In the genomic region with DNA sequence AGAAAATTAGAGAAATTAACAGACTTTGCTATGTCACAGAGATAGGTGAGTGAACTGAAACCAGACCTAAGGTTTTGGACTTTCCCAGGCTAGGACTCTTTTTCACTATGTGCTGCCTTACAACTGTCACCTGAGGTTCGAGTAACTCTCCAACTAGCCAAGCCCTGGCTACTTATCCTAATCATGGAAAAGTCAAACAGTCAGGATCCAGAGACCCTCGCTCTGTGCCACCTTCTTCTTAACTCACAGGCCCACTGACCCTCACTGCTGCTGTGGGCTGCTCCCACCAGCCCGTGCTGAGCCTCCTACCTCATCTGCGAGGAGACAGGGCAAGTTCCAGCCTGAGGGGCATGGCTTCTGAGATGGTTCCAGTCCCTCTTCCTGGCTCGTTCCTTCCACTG, we compare ENCODE assay signal across 9 cellular contexts.
DNase-seq lines count a peak whose midpoint lies in the region; ATAC-seq and TF ChIP-seq lines count a peak whose summit lies in the region.
"Had no signal": no experiment of that assay in that cellular context is flagged by ENCODE, and none has a peak within 500 bp of the region (broad histone marks: within the 10 kb centered on the region; RNA-seq: fewer than 3 reads in every experiment).

No MANE protein-coding gene starts in this region.

- 95% methylated on average over 5 of the region's 5 CpGs for WGBS in thymus
- 82 to 95% methylated on average over 2 to 5 of the region's 5 CpGs for WGBS in gastroesophageal sphincter (ENCODE audit: low coverage in 1 of 2), 2 donors

- peak overlapping the region; percentile 85 for H3K27ac Mint-ChIP-seq in activated CD8-positive, alpha-beta memory T cell treated with anti-CD3 and anti-CD28 coated beads, Interleukin-2, amount 10 ng/mL, durations not matched to agents 7 days and 5 days
- H3K27ac Mint-ChIP-seq in effector memory CD8-positive, alpha-beta T cell: peak overlapping the region; percentile 98 to 99

- H3K4me3 ChIP-seq in KMS-11 (IDR thresholded peaks at IDR 0.05; ENCODE audit: insufficient read depth, low read depth, low read length) (no peak overlapping the region), thymus (ENCODE audit: low read length) (no peak overlapping the region), gastroesophageal sphincter (no peak overlapping the region)

- H3K9me3 ChIP-seq in thymus (ENCODE audit: control insufficient read depth) (no peaks in the 10 kb centered on the region), gastroesophageal sphincter (no peaks in the 10 kb centered on the region)

- no peak for TF ChIP-seq EP300 in gastroesophageal sphincter (IDR thresholded peaks at IDR 0.05)

- no peak for DNase-seq in activated CD8-positive, alpha-beta memory T cell treated with anti-CD3 and anti-CD28 coated beads, Interleukin-2, amount 10 ng/mL, durations not matched to agents 7 days and 5 days
- DNase-seq in activated CD8-positive, alpha-beta memory T cell treated with anti-CD3 and anti-CD28 coated beads for 24 hours: no peak
- no peak for DNase-seq in effector memory CD8-positive, alpha-beta T cell
- no peak for DNase-seq in RPMI8226
- DNase-seq in AG08396 (ENCODE audit: low spot score): no peak
- DNase-seq: kidney glomerular epithelial cell had no signal

- TF ChIP-seq CTCF in KMS-11 (conservative IDR thresholded peaks at IDR 0.05; ENCODE audit: low read depth, low read length) (no peak), gastroesophageal sphincter (IDR thresholded peaks at IDR 0.05) (no peak)

- peak overlapping the region; percentile 6; the same call in 1 of the 2 replicates for H3K4me2 ChIP-seq in KMS-11

- H4K20me1 ChIP-seq in KMS-11 (ENCODE audit: insufficient read depth): peaks cover 36% of the 10 kb centered on the region

- peaks cover 13% of the 10 kb centered on the region; the same call in 1 of the 2 replicates for H3K36me3 ChIP-seq in KMS-11 (ENCODE audit: insufficient read depth)
- no peaks in the 10 kb centered on the region for H3K36me3 ChIP-seq in thymus (ENCODE audit: control insufficient read depth, insufficient read depth)
- peaks cover 0 to 3% of the 10 kb centered on the region in 2 donors for H3K36me3 ChIP-seq in gastroesophageal sphincter

- H3K9ac ChIP-seq in KMS-11: no peak overlapping the region

- peaks cover 98% of the 10 kb centered on the region for H3K79me2 ChIP-seq in KMS-11 (ENCODE audit: insufficient read depth, low read depth)

- no peaks in the 10 kb centered on the region for H3K27me3 ChIP-seq in KMS-11 (ENCODE audit: insufficient read depth, low read depth)
- no peaks in the 10 kb centered on the region for H3K27me3 ChIP-seq in thymus (ENCODE audit: control insufficient read depth, insufficient read depth)
- H3K27me3 ChIP-seq in gastroesophageal sphincter: no peaks in the 10 kb centered on the region

- H3K27ac ChIP-seq in KMS-11: no peak overlapping the region; the same call in 1 of the 2 replicates
- peak overlapping the region; percentile 53 for H3K27ac ChIP-seq in thymus (ENCODE audit: low read depth)
- peak overlapping the region in 1 of 4 donors; percentile 7 for H3K27ac ChIP-seq in gastroesophageal sphincter

- peak; percentile 13 for ATAC-seq in activated CD8-positive, alpha-beta memory T cell treated with anti-CD3 and anti-CD28 coated beads, Interleukin-2, amount 10 ng/mL, durations not matched to agents 7 days and 5 days
- ATAC-seq in effector memory CD8-positive, alpha-beta T cell (replicated peaks): peak; percentile 18
- ATAC-seq in gastroesophageal sphincter: no peak

- H3K36me3 Mint-ChIP-seq in activated CD8-positive, alpha-beta memory T cell treated with anti-CD3 and anti-CD28 coated beads, Interleukin-2, amount 10 ng/mL, durations not matched to agents 7 days and 5 days: peaks cover 68% of the 10 kb centered on the region
- H3K36me3 Mint-ChIP-seq in effector memory CD8-positive, alpha-beta T cell (ENCODE audit: insufficient read depth): peaks cover 66% of the 10 kb centered on the region

- no peak overlapping the region for H2AFZ ChIP-seq in KMS-11 (ENCODE audit: low read depth)

- CTCF ChIA-PET in activated CD8-positive, alpha-beta memory T cell treated with anti-CD3 and anti-CD28 coated beads, Interleukin-2, amount 10 ng/mL, durations not matched to agents 7 days and 5 days (lab: Charles Lee): interaction anchor here (1.3 to 7.5 kb wide), 8 partner anchors 10 to 95 kb away, joined by 3 to 79 read pairs (median 4); no protein-coding TSS in a partner anchor

- no peaks in the 10 kb centered on the region for H3K9me3 Mint-ChIP-seq in activated CD8-positive, alpha-beta memory T cell treated with anti-CD3 and anti-CD28 coated beads, Interleukin-2, amount 10 ng/mL, durations not matched to agents 7 days and 5 days (ENCODE audit: low read depth)
- H3K9me3 Mint-ChIP-seq in effector memory CD8-positive, alpha-beta T cell: no peaks in the 10 kb centered on the region

- H3K4me1 Mint-ChIP-seq in activated CD8-positive, alpha-beta memory T cell treated with anti-CD3 and anti-CD28 coated beads, Interleukin-2, amount 10 ng/mL, durations not matched to agents 7 days and 5 days: peaks cover 81% of the 10 kb centered on the region
- peaks cover 67 to 78% of the 10 kb centered on the region in 2 donors for H3K4me1 Mint-ChIP-seq in effector memory CD8-positive, alpha-beta T cell (ENCODE audit: low read depth in 2 of 2)

- H3K4me3 Mint-ChIP-seq in activated CD8-positive, alpha-beta memory T cell treated with anti-CD3 and anti-CD28 coated beads, Interleukin-2, amount 10 ng/mL, durations not matched to agents 7 days and 5 days: peak overlapping the region; percentile 46
- peak overlapping the region; percentile 72 to 74 for H3K4me3 Mint-ChIP-seq in effector memory CD8-positive, alpha-beta T cell

- no peak for TF ChIP-seq POLR2A in gastroesophageal sphincter (IDR thresholded peaks at IDR 0.05)

- peaks cover 74% of the 10 kb centered on the region for H3K4me1 ChIP-seq in KMS-11 (ENCODE audit: low read depth, poor library complexity, severe bottlenecking)
- peaks cover 2% of the 10 kb centered on the region for H3K4me1 ChIP-seq in thymus (ENCODE audit: control insufficient read depth, insufficient read depth, low read length)
- peaks cover 12 to 85% (median 13%) of the 10 kb centered on the region in 3 donors for H3K4me1 ChIP-seq in gastroesophageal sphincter

- no peaks in the 10 kb centered on the region for H3K27me3 Mint-ChIP-seq in activated CD8-positive, alpha-beta memory T cell treated with anti-CD3 and anti-CD28 coated beads, Interleukin-2, amount 10 ng/mL, durations not matched to agents 7 days and 5 days
- no peaks in the 10 kb centered on the region for H3K27me3 Mint-ChIP-seq in effector memory CD8-positive, alpha-beta T cell
